Comparison of ENCODE assay signal across 9 cellular contexts in the genomic region with DNA sequence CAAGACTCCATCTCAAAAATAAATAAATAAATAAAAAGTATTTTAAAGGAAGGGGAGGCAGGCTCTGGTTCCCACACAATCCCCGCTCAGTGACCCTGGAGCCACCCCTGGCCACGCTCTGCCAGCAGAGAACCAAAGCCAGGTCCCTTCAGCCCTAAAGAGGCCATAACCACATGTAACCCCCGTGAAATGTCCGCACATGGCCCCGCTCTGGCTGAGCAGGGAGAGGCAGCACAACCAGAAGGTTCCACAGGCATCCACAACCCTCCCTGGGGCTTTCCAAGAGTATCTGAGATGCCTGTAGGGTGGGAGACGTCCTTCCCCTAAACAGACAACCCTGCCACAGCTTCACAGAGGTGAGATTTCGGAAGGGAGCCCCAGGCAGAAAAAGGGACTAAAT. TPM values are rescaled to one million over a fixed set of nuclear protein-coding genes. Genes with fewer than 3 reads are reported as not detected.
DNase-seq lines count a peak whose midpoint lies in the region; ATAC-seq, FAIRE-seq and TF ChIP-seq lines count a peak whose summit lies in the region.
"Had no signal": no experiment of that assay in that cellular context is flagged by ENCODE, and none has a peak within 500 bp of the region (broad histone marks: within the 10 kb centered on the region; RNA-seq: fewer than 3 reads in every experiment).

No MANE protein-coding gene starts in this region.

- peaks cover 56% of the 10 kb centered on the region for H3K79me2 ChIP-seq in K562 (ENCODE audit: control insufficient read depth, insufficient read depth, low read length)

- no peak for TF ChIP-seq EP300 in K562 (IDR thresholded peaks at IDR 0.05; ENCODE audit: low read length)

- TF ChIP-seq CTCF in K562 (IDR thresholded peaks at IDR 0.05 in 2 of 3, conservative IDR thresholded peaks at IDR 0.05 in 1 of 3; ENCODE audit: insufficient read depth in 2 of 3, low read depth in 1 of 3, low read length in 3 of 3) = no peak

- no peaks in the 10 kb centered on the region for H3K27me3 Mint-ChIP-seq in activated naive CD4-positive, alpha-beta T cell treated with anti-CD3 and anti-CD28 coated beads for 36 hours (ENCODE audit: low read depth)

- peaks cover 29% of the 10 kb centered on the region for H3K36me3 ChIP-seq in K562 (ENCODE audit: control insufficient read depth, insufficient read depth, low read length)
- peaks cover 6 to 9% of the 10 kb centered on the region in 2 experiments for H3K36me3 ChIP-seq in mesenchymal stem cell (ENCODE audit: control insufficient read depth in 1 of 2, insufficient read depth in 2 of 2, low read depth in 1 of 2, low read length in 2 of 2)
- H3K36me3 ChIP-seq in urinary bladder (ENCODE audit: insufficient read depth) = no peaks in the 10 kb centered on the region

- H3K9ac ChIP-seq in K562 (ENCODE audit: insufficient read depth in 1 of 2, low read depth in 2 of 2, low read length in 2 of 2) = peak overlapping the region; percentile 99 to 100
- H3K9ac ChIP-seq in mesenchymal stem cell (ENCODE audit: low read length) = peak overlapping the region; percentile 99

- H3K27me3 ChIP-seq in K562 (ENCODE audit: control insufficient read depth in 2 of 2, insufficient read depth in 2 of 2, low read length in 2 of 2) (no peaks in the 10 kb centered on the region; a peak in 1 of 5 replicates), mesenchymal stem cell (ENCODE audit: control insufficient read depth in 1 of 2, insufficient read depth in 1 of 2, low read length in 2 of 2) (no peaks in the 10 kb centered on the region)

- peak overlapping the region; percentile 69 for H3K27ac Mint-ChIP-seq in activated naive CD4-positive, alpha-beta T cell treated with anti-CD3 and anti-CD28 coated beads for 36 hours

- H2AFZ ChIP-seq in K562 (ENCODE audit: low read depth, low read length) = 0 out of 2 replicates have a peak overlapping the region, but pooled peaks have one; percentile 19
- H2AFZ ChIP-seq in mesenchymal stem cell (ENCODE audit: low read depth, low read length) = no peak overlapping the region

- peaks cover 25% of the 10 kb centered on the region for H3K36me3 Mint-ChIP-seq in activated naive CD4-positive, alpha-beta T cell treated with anti-CD3 and anti-CD28 coated beads for 36 hours (ENCODE audit: low read depth)

- no peak overlapping the region for H2AK5ac ChIP-seq in mesenchymal stem cell (ENCODE audit: low read length, severe bottlenecking)

- POLR2A ChIA-PET in K562 (lab: Yijun Ruan, JAX) = interaction anchor here (1.6 to 4.3 kb wide), 3 partner anchors 11 to 31 kb away, joined by 4 to 36 read pairs (median 15); no protein-coding TSS in a partner anchor

- intact Hi-C loops in activated naive CD4-positive, alpha-beta T cell treated with anti-CD3 and anti-CD28 coated beads for 36 hours (cut with micrococcal nuclease) = loop anchor here (5.0 kb wide), 1 partner anchor 79 kb away; no protein-coding TSS in a partner anchor
- intact Hi-C loops in K562 (cut with micrococcal nuclease) = no loop called here

- H3K9me3 ChIP-seq in K562 (replicated peaks; ENCODE audit: control insufficient read depth, insufficient read depth, low read depth, low read length) (no peaks in the 10 kb centered on the region), mesenchymal stem cell (ENCODE audit: control insufficient read depth, low read length) (no peaks in the 10 kb centered on the region)

- peaks cover 22% of the 10 kb centered on the region for H3K9me1 ChIP-seq in K562 (ENCODE audit: control insufficient read depth, insufficient read depth, low read length)

- H2BK5ac ChIP-seq in mesenchymal stem cell (ENCODE audit: low read depth, low read length, poor library complexity, severe bottlenecking) = no peak overlapping the region

- H3K4me1 Mint-ChIP-seq in activated naive CD4-positive, alpha-beta T cell treated with anti-CD3 and anti-CD28 coated beads for 36 hours (ENCODE audit: low read depth) = peaks cover 39% of the 10 kb centered on the region

- peak overlapping the region; percentile 98 for H3K27ac ChIP-seq in K562 (ENCODE audit: extremely low read depth, low read depth, low read length)
- H3K27ac ChIP-seq in mesenchymal stem cell (ENCODE audit: low read length, poor library complexity, severe bottlenecking) = no peak overlapping the region
- H3K27ac ChIP-seq in urinary bladder (ENCODE audit: low read depth) = no peak overlapping the region

- WGBS in K562 (ENCODE audit: insufficient coverage, low coverage, missing lambda C conversion rate) = 42% methylated on average over 7 of the region's 7 CpGs
- 93% methylated on average over 6 of the region's 7 CpGs for WGBS in mesenchymal stem cell
- 80% methylated on average over 7 of the region's 7 CpGs for WGBS in urinary bladder

- BruUV-seq in K562 (replicated peaks; lab: Mats Ljungman, UMichigan) = no TSS peak

- H2BK12ac ChIP-seq in mesenchymal stem cell (ENCODE audit: low read length in 2 of 2) = no peak overlapping the region

- TF ChIP-seq POLR2A in K562 (conservative IDR thresholded peaks at IDR 0.05) = no peak

- peaks cover 26 to 55% of the 10 kb centered on the region in 2 experiments; a peak in 4 of 5 replicates for H3K4me1 ChIP-seq in K562 (replicated peaks in 1 of 2; ENCODE audit: control insufficient read depth in 2 of 2, insufficient read depth in 2 of 2, low read length in 2 of 2)
- peaks cover 28% of the 10 kb centered on the region for H3K4me1 ChIP-seq in mesenchymal stem cell (ENCODE audit: control insufficient read depth, insufficient read depth, low read depth, low read length)
- H3K4me1 ChIP-seq in urinary bladder (ENCODE audit: insufficient read depth) = no peaks in the 10 kb centered on the region

- H3K14ac ChIP-seq in mesenchymal stem cell (ENCODE audit: low read length in 2 of 2) = no peak overlapping the region

- in situ Hi-C loops in K562 (cut with MboI) = no loop called here

- peak overlapping the region; percentile 96 for H3K4me3 ChIP-seq in K562
- peak overlapping the region in 1 of 2 experiments; percentile 96 for H3K4me3 ChIP-seq in mesenchymal stem cell (ENCODE audit: insufficient read depth in 1 of 2, low read depth in 1 of 2, low read length in 2 of 2)
- peak overlapping the region; percentile 78 for H3K4me3 ChIP-seq in urinary bladder (ENCODE audit: low read depth, low read length)

- H3K18ac ChIP-seq in mesenchymal stem cell (ENCODE audit: low read depth in 1 of 2, low read length in 2 of 2) = no peak overlapping the region

- peaks cover 51% of the 10 kb centered on the region for H4K20me1 ChIP-seq in K562 (replicated peaks; ENCODE audit: control insufficient read depth, insufficient read depth, low read length)

- no peaks in the 10 kb centered on the region for H3K9me3 Mint-ChIP-seq in activated naive CD4-positive, alpha-beta T cell treated with anti-CD3 and anti-CD28 coated beads for 36 hours

- no peak for TF ChIP-seq RAD21 in K562 (CRISPR knock-in tag; conservative IDR thresholded peaks at IDR 0.05 in 1 of 2, IDR thresholded peaks at IDR 0.05 in 1 of 2)

- no peak overlapping the region for H2BK120ac ChIP-seq in mesenchymal stem cell (ENCODE audit: low read depth, low read length)

- no peak overlapping the region for H3K23ac ChIP-seq in mesenchymal stem cell (ENCODE audit: low read length in 2 of 2)

- CTCF ChIA-PET in activated naive CD4-positive, alpha-beta T cell treated with anti-CD3 and anti-CD28 coated beads for 36 hours (lab: Charles Lee) = interaction anchor here (0.6 kb wide), 1 partner anchor 56 kb away, joined by 4 read pairs; no protein-coding TSS in a partner anchor
- CTCF ChIA-PET in K562 (lab: Yijun Ruan, JAX; ENCODE audit: low intra/inter-chr PET ratio) = interaction anchor here (0.5 kb wide), 1 partner anchor 1800 kb away, joined by 3 read pairs; no protein-coding TSS in a partner anchor

- no peak overlapping the region for H4K8ac ChIP-seq in mesenchymal stem cell (ENCODE audit: low read length)

- H3K4me2 ChIP-seq in K562 (ENCODE audit: insufficient read depth, low read length) (peak overlapping the region; percentile 96), mesenchymal stem cell (ENCODE audit: low read length, poor library complexity, severe bottlenecking) (peak overlapping the region; percentile 96)

- no peak overlapping the region for H4K91ac ChIP-seq in mesenchymal stem cell (ENCODE audit: low read length)

- H3K4me3 Mint-ChIP-seq in activated naive CD4-positive, alpha-beta T cell treated with anti-CD3 and anti-CD28 coated beads for 36 hours = peak overlapping the region; percentile 93

- no peak for FAIRE-seq in K562 (lab: Jason Lieb, UNC)

- H3K4ac ChIP-seq in mesenchymal stem cell (ENCODE audit: low read depth in 1 of 2, low read length in 2 of 2) = no peak overlapping the region

- DNase-seq in activated naive CD4-positive, alpha-beta T cell treated with anti-CD3 and anti-CD28 coated beads for 36 hours = no peak
- no peak for DNase-seq in activated naive CD4-positive, alpha-beta T cell treated with Interleukin-2 at 50 U/mL for 16 hours
- DNase-seq in K562 (ENCODE audit: extremely low read depth in 1 of 4, low spot score in 3 of 4) (peak in 2 of 4 experiments; percentile 42 to 46), mesenchymal stem cell (no peak)
- DNase-seq: DMS79 treated with DMSO at 0.1 percent for 48 hours had no signal

- H3K79me1 ChIP-seq in mesenchymal stem cell (replicated peaks; ENCODE audit: low read length, poor library complexity, severe bottlenecking) = peaks cover 23% of the 10 kb centered on the region

- ATAC-seq in K562 = peak; percentile 4; the same call in 2 of the 3 replicates
- ATAC-seq in GM18867 (IDR thresholded peaks at IDR 0.05; ENCODE audit: unreplicated experiment) = no peak
- ATAC-seq in HG02884 (IDR thresholded peaks at IDR 0.05; ENCODE audit: unreplicated experiment) = no peak
- ATAC-seq in HG03095 (IDR thresholded peaks at IDR 0.05; ENCODE audit: unreplicated experiment) = no peak

- no peak overlapping the region for H2BK15ac ChIP-seq in mesenchymal stem cell (ENCODE audit: low read depth, poor library complexity, severe bottlenecking)

RNA-seq across cellular contexts. Expression of gene ARF1, which starts 1.4 kb away (rescaled TPM):
- total RNA-seq in activated naive CD4-positive, alpha-beta T cell treated with anti-CD3 and anti-CD28 coated beads for 36 hours = 100 to 1,000 TPM; 346 to 358 TPM
- total RNA-seq in K562 (2011; cell fraction: chromatin; rRNA removed; ENCODE audit: low replicate concordance) = 99.7 and 210 TPM in 2 replicates
- total RNA-seq in K562 (2011; cell fraction: nucleolus; rRNA removed) = 245 and 251 TPM in 2 replicates
- total RNA-seq in K562 (2011; cell fraction: nucleoplasm; rRNA removed) = 187 and 199 TPM in 2 replicates
- total RNA-seq in K562 (2014; rRNA removed) (325 and 442 TPM in 2 replicates), K562 (2014; rRNA removed; fragmentation: Illumina TruSeq; extraction: Trizol) (120 and 140 TPM in 2 replicates), K562 (2015; rRNA removed; fragmentation: Illumina TruSeq; extraction: Trizol) (192 and 198 TPM in 2 replicates), K562 (2021) (472 and 483 TPM in 2 replicates), urinary bladder (112 TPM)
- polyA plus RNA-seq in K562 (2011; rRNA removed) (351 and 621 TPM in 2 replicates), K562 (2014; fragmentation: Illumina TruSeq; extraction: Trizol) (593 and 811 TPM in 2 replicates), K562 (2014; fragmentation: Nextera tagmentation; extraction: Ambion mirVana) (100 to 1,000 TPM in 1 of 2 experiments, 10 to 100 TPM in 1; 69.8 to 232 TPM), K562 (2014; rRNA removed) (435 and 476 TPM in 2 replicates), urinary bladder (462 TPM)
- 776 and 1,036 TPM in 2 replicates for polyA plus RNA-seq in K562 (2011; cell fraction: cytosol; rRNA removed)
- polyA plus RNA-seq in K562 (2011; cell fraction: nucleus; rRNA removed) = 257 and 274 TPM in 2 replicates
- 485 and 750 TPM in 2 replicates for polyA plus RNA-seq in K562 (2012)
- polyA minus RNA-seq in K562 (2011; rRNA and poly(A)+ RNA removed) = 408 and 480 TPM in 2 replicates
- polyA minus RNA-seq in K562 (2011; cell fraction: cytosol; rRNA and poly(A)+ RNA removed) = 429 and 660 TPM in 2 replicates
- polyA minus RNA-seq in K562 (2011; cell fraction: nucleus; rRNA and poly(A)+ RNA removed) = 68.0 and 128 TPM in 2 replicates
- polyA plus RNA-seq in mesenchymal stem cell (2013, experiment 1 of 2) = 366 TPM
- 367 TPM for polyA plus RNA-seq in mesenchymal stem cell (2013, experiment 2 of 2)

RNA-seq across cellular contexts. Expression of gene C1orf35, which starts 22.0 kb away (rescaled TPM):
- 10 to 100 TPM; 14.5 to 16.2 TPM for total RNA-seq in activated naive CD4-positive, alpha-beta T cell treated with anti-CD3 and anti-CD28 coated beads for 36 hours
- 16.4 and 31.0 TPM in 2 replicates for total RNA-seq in K562 (2011; cell fraction: chromatin; rRNA removed; ENCODE audit: low replicate concordance)
- total RNA-seq in K562 (2011; cell fraction: nucleolus; rRNA removed) = 27.0 and 28.6 TPM in 2 replicates
- total RNA-seq in K562 (2011; cell fraction: nucleoplasm; rRNA removed) = 20.4 and 20.5 TPM in 2 replicates
- total RNA-seq in K562 (2014; rRNA removed) (42.2 and 50.8 TPM in 2 replicates), K562 (2014; rRNA removed; fragmentation: Illumina TruSeq; extraction: Trizol) (4.9 and 8.3 TPM in 2 replicates), K562 (2015; rRNA removed; fragmentation: Illumina TruSeq; extraction: Trizol) (18.9 and 23.2 TPM in 2 replicates), K562 (2021) (38.2 and 41.8 TPM in 2 replicates), urinary bladder (4.3 TPM)
- polyA plus RNA-seq in K562 (2011; rRNA removed) (10.8 and 15.6 TPM in 2 replicates), K562 (2014; fragmentation: Illumina TruSeq; extraction: Trizol) (12.5 and 20.9 TPM in 2 replicates), K562 (2014; fragmentation: Nextera tagmentation; extraction: Ambion mirVana) (1 to 10 TPM; 3.2 to 3.8 TPM), K562 (2014; rRNA removed) (34.3 and 48.7 TPM in 2 replicates), urinary bladder (25.7 TPM)
- polyA plus RNA-seq in K562 (2011; cell fraction: cytosol; rRNA removed) = 12.7 and 22.3 TPM in 2 replicates
- polyA plus RNA-seq in K562 (2011; cell fraction: nucleus; rRNA removed) = 44.7 and 65.7 TPM in 2 replicates
- polyA plus RNA-seq in K562 (2012) = 28.9 and 30.6 TPM in 2 replicates
- polyA minus RNA-seq in K562 (2011; rRNA and poly(A)+ RNA removed) = 1.9 and 2.0 TPM in 2 replicates
- polyA minus RNA-seq in K562 (2011; cell fraction: cytosol; rRNA and poly(A)+ RNA removed) = 2.3 and 5.9 TPM in 2 replicates
- 6.9 and 8.2 TPM in 2 replicates for polyA minus RNA-seq in K562 (2011; cell fraction: nucleus; rRNA and poly(A)+ RNA removed)
- 10.8 TPM for polyA plus RNA-seq in mesenchymal stem cell (2013, experiment 1 of 2)
- 11.6 TPM for polyA plus RNA-seq in mesenchymal stem cell (2013, experiment 2 of 2)

RNA-seq across cellular contexts. Expression of gene MRPL55, which starts 28.0 kb away (rescaled TPM):
- 10 to 100 TPM; 45.5 TPM for total RNA-seq in activated naive CD4-positive, alpha-beta T cell treated with anti-CD3 and anti-CD28 coated beads for 36 hours
- 49.1 and 124 TPM in 2 replicates for total RNA-seq in K562 (2011; cell fraction: chromatin; rRNA removed; ENCODE audit: low replicate concordance)
- 125 and 127 TPM in 2 replicates for total RNA-seq in K562 (2011; cell fraction: nucleolus; rRNA removed)
- 91.0 and 99.2 TPM in 2 replicates for total RNA-seq in K562 (2011; cell fraction: nucleoplasm; rRNA removed)
- total RNA-seq in K562 (2014; rRNA removed) (228 and 230 TPM in 2 replicates), K562 (2014; rRNA removed; fragmentation: Illumina TruSeq; extraction: Trizol) (26.7 and 47.2 TPM in 2 replicates), K562 (2015; rRNA removed; fragmentation: Illumina TruSeq; extraction: Trizol) (83.8 and 90.1 TPM in 2 replicates), K562 (2021) (112 and 120 TPM in 2 replicates), urinary bladder (22.5 TPM)
- polyA plus RNA-seq in K562 (2011; rRNA removed) (65.9 and 115 TPM in 2 replicates), K562 (2014; fragmentation: Illumina TruSeq; extraction: Trizol) (81.0 and 93.0 TPM in 2 replicates), K562 (2014; fragmentation: Nextera tagmentation; extraction: Ambion mirVana) (10 to 100 TPM; 34.9 to 77.0 TPM), K562 (2014; rRNA removed) (154 and 166 TPM in 2 replicates), urinary bladder (109 TPM)
- 142 and 334 TPM in 2 replicates for polyA plus RNA-seq in K562 (2011; cell fraction: cytosol; rRNA removed)
- polyA plus RNA-seq in K562 (2011; cell fraction: nucleus; rRNA removed) = 277 and 406 TPM in 2 replicates
- 90.3 and 111 TPM in 2 replicates for polyA plus RNA-seq in K562 (2012)
- polyA minus RNA-seq in K562 (2011; rRNA and poly(A)+ RNA removed) = 25.6 and 46.0 TPM in 2 replicates
- 61.9 and 66.6 TPM in 2 replicates for polyA minus RNA-seq in K562 (2011; cell fraction: cytosol; rRNA and poly(A)+ RNA removed)
- polyA minus RNA-seq in K562 (2011; cell fraction: nucleus; rRNA and poly(A)+ RNA removed) = 48.2 and 76.1 TPM in 2 replicates
- 49.1 TPM for polyA plus RNA-seq in mesenchymal stem cell (2013, experiment 1 of 2)
- 50.1 TPM for polyA plus RNA-seq in mesenchymal stem cell (2013, experiment 2 of 2)

RNA-seq across cellular contexts. Expression of gene GUK1, which starts 58.9 kb away (rescaled TPM):
- 100 to 1,000 TPM; 206 TPM for total RNA-seq in activated naive CD4-positive, alpha-beta T cell treated with anti-CD3 and anti-CD28 coated beads for 36 hours
- 206 and 587 TPM in 2 replicates for total RNA-seq in K562 (2011; cell fraction: chromatin; rRNA removed; ENCODE audit: low replicate concordance)
- total RNA-seq in K562 (2011; cell fraction: nucleolus; rRNA removed) = 479 and 565 TPM in 2 replicates
- 351 and 369 TPM in 2 replicates for total RNA-seq in K562 (2011; cell fraction: nucleoplasm; rRNA removed)
- total RNA-seq in K562 (2014; rRNA removed) = 331 and 360 TPM in 2 replicates
- 31.6 and 42.7 TPM in 2 replicates for total RNA-seq in K562 (2014; rRNA removed; fragmentation: Illumina TruSeq; extraction: Trizol)
- 129 and 132 TPM in 2 replicates for total RNA-seq in K562 (2015; rRNA removed; fragmentation: Illumina TruSeq; extraction: Trizol)
- 228 and 233 TPM in 2 replicates for total RNA-seq in K562 (2021)
- 192 and 244 TPM in 2 replicates for polyA plus RNA-seq in K562 (2011; rRNA removed)
- 357 and 647 TPM in 2 replicates for polyA plus RNA-seq in K562 (2011; cell fraction: cytosol; rRNA removed)
- polyA plus RNA-seq in K562 (2011; cell fraction: nucleus; rRNA removed) = 690 and 902 TPM in 2 replicates
- 198 and 243 TPM in 2 replicates for polyA plus RNA-seq in K562 (2012)
- 44.3 and 143 TPM in 2 replicates for polyA plus RNA-seq in K562 (2014; fragmentation: Illumina TruSeq; extraction: Trizol)
- 10 to 100 TPM in 1 of 2 experiments, 1 to 10 TPM in 1; 7.0 to 18.1 TPM for polyA plus RNA-seq in K562 (2014; fragmentation: Nextera tagmentation; extraction: Ambion mirVana)
- 285 and 338 TPM in 2 replicates for polyA plus RNA-seq in K562 (2014; rRNA removed)
- polyA minus RNA-seq in K562 (2011; rRNA and poly(A)+ RNA removed) = 38.4 and 72.5 TPM in 2 replicates
- 79.7 and 95.8 TPM in 2 replicates for polyA minus RNA-seq in K562 (2011; cell fraction: cytosol; rRNA and poly(A)+ RNA removed)
- polyA minus RNA-seq in K562 (2011; cell fraction: nucleus; rRNA and poly(A)+ RNA removed) = 159 and 171 TPM in 2 replicates
- 218 TPM for polyA plus RNA-seq in mesenchymal stem cell (2013, experiment 1 of 2)
- 225 TPM for polyA plus RNA-seq in mesenchymal stem cell (2013, experiment 2 of 2)
- total RNA-seq in urinary bladder = 103 TPM
- polyA plus RNA-seq in urinary bladder = 492 TPM
